23 cellular contexts compared by ENCODE assay signal in the genomic region with DNA sequence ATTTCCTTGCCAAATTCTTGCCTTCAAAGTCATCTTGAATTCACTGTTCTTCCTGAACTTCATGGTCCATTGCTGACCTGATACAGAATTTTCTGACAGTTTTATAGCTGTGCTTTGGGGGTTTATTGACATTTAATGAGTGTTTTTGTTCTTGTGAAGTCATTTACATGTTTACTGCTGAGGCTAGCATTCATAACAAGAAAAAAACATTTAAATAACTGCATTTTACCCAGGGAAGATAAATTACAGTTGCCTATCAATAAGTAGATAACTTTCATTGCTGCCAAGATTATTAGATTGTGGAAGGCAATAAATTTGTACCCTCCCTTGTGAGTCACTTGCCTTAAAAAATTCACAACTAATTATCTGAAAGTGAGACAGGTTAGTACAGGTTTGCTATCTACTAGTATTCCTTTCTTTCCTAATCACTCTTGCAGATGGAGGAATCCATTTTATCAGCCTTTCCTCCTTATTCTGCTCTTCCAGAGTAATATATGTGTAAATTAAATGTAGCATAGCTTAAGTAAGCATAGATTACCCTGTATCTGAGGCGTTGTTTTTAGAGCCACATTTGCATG.
"Had no signal": no experiment of that assay in that cellular context is flagged by ENCODE, and none has a peak within 500 bp of the region (broad histone marks: within the 10 kb centered on the region; RNA-seq: fewer than 3 reads in every experiment).

No MANE protein-coding gene starts in this region.

- ATAC-seq: activated CD4-positive, CD25-positive, alpha-beta regulatory T cell treated with anti-CD3 and anti-CD28 coated beads, Interleukin-2, amount 50 U/mL, for 24 hours; activated CD8-positive, alpha-beta T cell treated with anti-CD3 and anti-CD28 coated beads, Interleukin-2, amount 10 ng/mL, durations not matched to agents 7 days and 5 days; activated naive CD8-positive, alpha-beta T cell treated with anti-CD3 and anti-CD28 coated beads, Interleukin-2, amount 50 U/mL, for 24 hours; gastroesophageal sphincter; left lobe of liver; lower lobe of right lung; natural killer cell; T-cell had no signal

- DNase-seq: activated CD4-positive, alpha-beta T cell treated with anti-CD3 and anti-CD28 coated beads, Interleukin-2, amount 10 ng/mL, durations not matched to agents 24 days and 14 days; activated CD8-positive, alpha-beta T cell treated with anti-CD3 and anti-CD28 coated beads, Interleukin-2, amount 10 ng/mL, durations not matched to agents 7 days and 5 days; activated gamma-delta T cell; activated naive CD4-positive, alpha-beta T cell treated with anti-CD3 and anti-CD28 coated beads, Interleukin-2, amount 50 U/mL, for 16 hours; activated naive CD8-positive, alpha-beta T cell treated with anti-CD3 and anti-CD28 coated beads, Interleukin-2, amount 50 U/mL, for 24 hours; effector CD8-positive, alpha-beta T cell; head of caudate nucleus; hypothalamus; lower lobe of right lung; natural killer cell; retina; sigmoid colon; spleen; stimulated activated CD4-positive, alpha-beta T cell treated with anti-CD3 and anti-CD28 coated beads, Interleukin-4, amount 100 ng/mL, for 1 hour; stimulated activated naive CD4-positive, alpha-beta T cell; T-cell; upper lobe of left lung had no signal

- H3K9me3 ChIP-seq: esophagus muscularis mucosa, gastroesophageal sphincter, lower lobe of right lung, sigmoid colon, spleen, thoracic aorta, upper lobe of left lung had no signal

- H3K27ac ChIP-seq: esophagus muscularis mucosa, gastroesophageal sphincter, lower lobe of right lung, sigmoid colon, spleen, thoracic aorta, upper lobe of left lung, VCaP had no signal

- H3K4me3 ChIP-seq: esophagus muscularis mucosa, gastroesophageal sphincter, lower lobe of right lung, sigmoid colon, spleen, thoracic aorta, upper lobe of left lung had no signal

- H3K36me3 ChIP-seq: esophagus muscularis mucosa, gastroesophageal sphincter, lower lobe of right lung, sigmoid colon, spleen, thoracic aorta, upper lobe of left lung had no signal

- H3K27me3 ChIP-seq: esophagus muscularis mucosa, gastroesophageal sphincter, sigmoid colon, spleen, upper lobe of left lung had no signal
